13 cellular contexts compared by ENCODE assay signal in the genomic region with DNA sequence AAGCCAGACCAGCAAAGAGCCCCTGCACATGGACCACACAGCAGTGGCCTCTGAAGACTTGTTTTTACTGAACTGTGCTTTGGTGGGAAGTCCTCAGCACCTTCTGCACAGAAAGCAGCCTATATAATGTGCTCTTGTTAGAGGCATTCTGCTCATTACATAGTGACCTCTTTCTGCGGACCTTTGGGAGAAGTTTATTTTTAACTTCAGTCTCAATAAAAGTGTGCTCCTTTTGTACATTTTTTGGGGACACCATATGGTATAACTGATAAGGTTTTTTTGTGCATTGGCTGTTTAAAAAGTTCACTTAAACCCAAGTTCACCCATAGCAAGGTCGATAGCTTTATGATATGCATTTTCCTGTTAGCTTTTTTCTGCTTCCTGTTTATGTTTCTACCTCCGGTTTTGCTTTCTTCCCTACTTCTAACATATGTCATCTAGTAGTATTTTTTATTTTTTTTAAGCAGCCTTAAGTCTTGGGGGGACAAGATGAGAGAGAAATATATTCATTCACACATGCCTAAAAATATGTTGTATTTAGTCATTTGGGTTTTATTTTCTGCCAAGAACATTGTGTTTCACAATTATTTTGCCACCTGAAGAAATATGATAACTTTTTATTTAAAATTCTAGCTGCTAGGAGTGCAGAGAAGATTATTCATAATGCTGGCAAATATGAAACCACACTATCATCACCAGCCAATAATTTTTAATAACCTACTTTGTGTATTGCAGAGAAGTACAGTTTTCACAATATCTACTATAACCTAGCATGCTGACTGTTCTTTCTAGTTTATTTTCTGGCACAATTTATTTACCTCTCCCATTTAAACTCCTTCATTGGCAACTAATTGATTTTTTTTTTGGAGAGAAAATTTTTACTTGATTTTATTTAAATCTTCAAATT. TPM values are rescaled to one million over a fixed set of nuclear protein-coding genes. Genes with fewer than 3 reads are reported as not detected.
DNase-seq lines count a peak whose midpoint lies in the region; ATAC-seq and TF ChIP-seq lines count a peak whose summit lies in the region.
"Had no signal": no experiment of that assay in that cellular context is flagged by ENCODE, and none has a peak within 500 bp of the region (broad histone marks: within the 10 kb centered on the region; RNA-seq: fewer than 3 reads in every experiment).

No MANE protein-coding gene starts in this region.

- H3K27me3 Mint-ChIP-seq in activated naive CD8-positive, alpha-beta T cell treated with anti-CD3 and anti-CD28 coated beads, Interleukin-2, amount 10 ng/mL, durations not matched to agents 7 days and 5 days, result no peaks in the 10 kb centered on the region
- no peaks in the 10 kb centered on the region for H3K27me3 Mint-ChIP-seq in activated naive CD8-positive, alpha-beta T cell treated with anti-CD3 and anti-CD28 coated beads for 36 hours

- peaks cover 22% of the 10 kb centered on the region for H3F3A ChIP-seq in PC-9 (ENCODE audit: insufficient read depth, low read depth)

- no peak for ATAC-seq in activated naive CD8-positive, alpha-beta T cell treated with anti-CD3 and anti-CD28 coated beads, Interleukin-2, amount 10 ng/mL, durations not matched to agents 7 days and 5 days (ENCODE audit: low read depth)
- ATAC-seq in HG02610 (IDR thresholded peaks at IDR 0.05; ENCODE audit: unreplicated experiment), result no peak

- H3K36me3 ChIP-seq in PC-9 (ENCODE audit: low read depth) (no peaks in the 10 kb centered on the region), thymus (ENCODE audit: control insufficient read depth, insufficient read depth) (no peaks in the 10 kb centered on the region)
- H3K36me3 ChIP-seq: spleen had no signal

- TF ChIP-seq CTCF in PC-9 (conservative IDR thresholded peaks at IDR 0.05), result no peak

- H3K4me3 ChIP-seq in PC-9 (no peak overlapping the region), thymus (ENCODE audit: low read length) (no peak overlapping the region)
- H3K4me3 ChIP-seq: dorsolateral prefrontal cortex, spleen had no signal

- POLR2A ChIA-PET in activated naive CD8-positive, alpha-beta T cell treated with anti-CD3 and anti-CD28 coated beads, Interleukin-2, amount 10 ng/mL, durations not matched to agents 7 days and 5 days (lab: Charles Lee), result no interaction called here
- POLR2A ChIA-PET in PC-9 (lab: Charles Lee; ENCODE audit: unreplicated experiment), result interaction anchor here (0.7 kb wide), 1 partner anchor 71 kb away, joined by 4 read pairs; no protein-coding TSS in a partner anchor

- peaks cover 3% of the 10 kb centered on the region for H3K4me1 Mint-ChIP-seq in activated naive CD8-positive, alpha-beta T cell treated with anti-CD3 and anti-CD28 coated beads, Interleukin-2, amount 10 ng/mL, durations not matched to agents 7 days and 5 days
- H3K4me1 Mint-ChIP-seq in activated naive CD8-positive, alpha-beta T cell treated with anti-CD3 and anti-CD28 coated beads for 36 hours, result peaks cover 4% of the 10 kb centered on the region

- peak overlapping the region; percentile 62 for H3K27ac Mint-ChIP-seq in activated naive CD8-positive, alpha-beta T cell treated with anti-CD3 and anti-CD28 coated beads, Interleukin-2, amount 10 ng/mL, durations not matched to agents 7 days and 5 days
- no peak overlapping the region for H3K27ac Mint-ChIP-seq in activated naive CD8-positive, alpha-beta T cell treated with anti-CD3 and anti-CD28 coated beads for 36 hours

- H3K27ac ChIP-seq in PC-9 (no peak overlapping the region), thymus (ENCODE audit: low read depth) (peak overlapping the region; percentile 10)
- H3K27ac ChIP-seq: dorsolateral prefrontal cortex, spleen had no signal

- H3K27me3 ChIP-seq in PC-9 (ENCODE audit: insufficient read depth, low read depth) (no peaks in the 10 kb centered on the region), thymus (ENCODE audit: control insufficient read depth, insufficient read depth) (no peaks in the 10 kb centered on the region)
- H3K27me3 ChIP-seq: dorsolateral prefrontal cortex, spleen had no signal

- H3K4me3 Mint-ChIP-seq in activated naive CD8-positive, alpha-beta T cell treated with anti-CD3 and anti-CD28 coated beads, Interleukin-2, amount 10 ng/mL, durations not matched to agents 7 days and 5 days, result peak overlapping the region; percentile 67
- H3K4me3 Mint-ChIP-seq in activated naive CD8-positive, alpha-beta T cell treated with anti-CD3 and anti-CD28 coated beads for 36 hours, result no peak overlapping the region

- 27% methylated on average over 3 of the region's 3 CpGs for WGBS in thymus

- peak overlapping the region; percentile 66; the same call in 1 of the 2 replicates for H2AFZ ChIP-seq in PC-9

- CTCF ChIA-PET in PC-9 (lab: Charles Lee), result no interaction called here

- intact Hi-C loops in PC-9 (cut with micrococcal nuclease; ENCODE audit: unreplicated experiment), result no loop called here

- H3K36me3 Mint-ChIP-seq in activated naive CD8-positive, alpha-beta T cell treated with anti-CD3 and anti-CD28 coated beads, Interleukin-2, amount 10 ng/mL, durations not matched to agents 7 days and 5 days, result no peaks in the 10 kb centered on the region
- H3K36me3 Mint-ChIP-seq in activated naive CD8-positive, alpha-beta T cell treated with anti-CD3 and anti-CD28 coated beads for 36 hours, result peaks cover 18% of the 10 kb centered on the region

- H3K4me2 ChIP-seq in PC-9, result no peak overlapping the region

- H3K9me3 ChIP-seq in PC-9 (ENCODE audit: insufficient read depth, low read depth) (no peaks in the 10 kb centered on the region), thymus (ENCODE audit: control insufficient read depth) (no peaks in the 10 kb centered on the region)
- H3K9me3 ChIP-seq: spleen had no signal

- H3K4me1 ChIP-seq in PC-9 (replicated peaks; ENCODE audit: insufficient read depth) (peaks cover 29% of the 10 kb centered on the region), thymus (ENCODE audit: control insufficient read depth, insufficient read depth, low read length) (no peaks in the 10 kb centered on the region)

- no TSS peak for BruUV-seq in PC-9 (replicated peaks; lab: Mats Ljungman, UMichigan)

- no peaks in the 10 kb centered on the region for H4K20me1 ChIP-seq in PC-9 (ENCODE audit: insufficient read depth)

- H3K9me2 ChIP-seq in PC-9 (ENCODE audit: insufficient read depth), result no peaks in the 10 kb centered on the region

- H3K9me3 Mint-ChIP-seq in activated naive CD8-positive, alpha-beta T cell treated with anti-CD3 and anti-CD28 coated beads, Interleukin-2, amount 10 ng/mL, durations not matched to agents 7 days and 5 days, result no peaks in the 10 kb centered on the region
- no peaks in the 10 kb centered on the region for H3K9me3 Mint-ChIP-seq in activated naive CD8-positive, alpha-beta T cell treated with anti-CD3 and anti-CD28 coated beads for 36 hours

- no peaks in the 10 kb centered on the region for H3K79me2 ChIP-seq in PC-9 (ENCODE audit: low read depth)

- DNase-seq in activated naive CD8-positive, alpha-beta T cell treated with anti-CD3 and anti-CD28 coated beads, Interleukin-2, amount 10 ng/mL, durations not matched to agents 7 days and 5 days, result no peak
- no peak for DNase-seq in activated naive CD8-positive, alpha-beta T cell treated with anti-CD3 and anti-CD28 coated beads for 36 hours
- DNase-seq in PC-9 (no peak), iris pigment epithelial cell (ENCODE audit: low read depth) (peak; percentile 40), NCI-H1694 treated with DMSO at 0.1 percent for 48 hours (lab: John Stamatoyannopoulos, UW) (no peak), SKM-1 treated with dmso at 0.1 percent for 144 hours (lab: John Stamatoyannopoulos, UW; ENCODE audit: unreplicated experiment) (no peak)
- DNase-seq: activated naive CD4-positive, alpha-beta T cell; dorsolateral prefrontal cortex; NCI-H1436 treated with DMSO at 0.1 percent for 48 hours; spleen; stimulated activated CD8-positive, alpha-beta memory T cell treated with anti-CD3 and anti-CD28 coated beads, Interleukin-4, amount 100 ng/mL, for 48 hours had no signal

RNA-seq across cellular contexts. Expression of gene SLC19A2, which starts 22.9 kb away (rescaled TPM):
- total RNA-seq in activated naive CD8-positive, alpha-beta T cell treated with anti-CD3 and anti-CD28 coated beads, Interleukin-2, amount 10 ng/mL, durations not matched to agents 7 days and 5 days, result 1 to 10 TPM; 4.8 to 5.0 TPM
- total RNA-seq in activated naive CD8-positive, alpha-beta T cell treated with anti-CD3 and anti-CD28 coated beads for 36 hours, result 1 to 10 TPM; 6.2 to 6.5 TPM
- total RNA-seq in PC-9 (2021), result 3.9 and 4.9 TPM in 2 replicates
- polyA plus RNA-seq in thymus, result 22.7 TPM
